In genomic region chr21:26743524-26743923, GRCh38 we compare ENCODE assay signal across 21 cellular contexts.
"Had no signal": no experiment of that assay in that cellular context is flagged by ENCODE, and none has a peak within 500 bp of the region (broad histone marks: within the 10 kb centered on the region; RNA-seq: fewer than 3 reads in every experiment).

No MANE protein-coding gene starts in this region.

- H3K4me3 ChIP-seq: adrenal gland, breast epithelium had no signal

- DNase-seq: activated CD4-positive, alpha-beta T cell treated with anti-CD3 and anti-CD28 coated beads for 48 hours; activated CD4-positive, alpha-beta T cell treated with anti-CD3 and anti-CD28 coated beads, Interleukin-2, amount 50 U/mL, for 4 hours; activated CD4-positive, CD25-positive, alpha-beta regulatory T cell treated with anti-CD3 and anti-CD28 coated beads, Interleukin-2, amount 50 U/mL, for 72 hours; activated CD8-positive, alpha-beta memory T cell treated with anti-CD3 and anti-CD28 coated beads, Interleukin-2, amount 50 U/mL, for 48 hours; activated CD8-positive, alpha-beta T cell treated with anti-CD3 and anti-CD28 coated beads, Interleukin-2, amount 10 ng/mL, durations not matched to agents 7 days and 5 days; activated naive CD4-positive, alpha-beta T cell treated with anti-CD3 and anti-CD28 coated beads, Interleukin-2, amount 50 U/mL, for 16 hours; activated naive CD8-positive, alpha-beta T cell treated with anti-CD3 and anti-CD28 coated beads, Interleukin-2, amount 10 ng/mL, durations not matched to agents 7 days and 5 days; activated T-cell treated with anti-CD3 and anti-CD28 coated beads, Interleukin-2, amount 50 U/mL, for 1 hour; adrenal gland; aorta; KG1; NCI-H1092; NCI-H1417; NCI-H1930; NCI-H2171; NCI-H2227 treated with DMSO at 0.1 percent for 48 hours; NCI-H446 treated with DMSO at 0.1 percent for 48 hours; NCI-H524 treated with DMSO at 0.1 percent for 48 hours; NCI-H748 treated with DMSO at 0.1 percent for 48 hours had no signal

- H3K9me3 ChIP-seq: adrenal gland, breast epithelium had no signal

- H3K27me3 ChIP-seq: adrenal gland, breast epithelium had no signal

- H3K36me3 ChIP-seq: adrenal gland, breast epithelium had no signal

- H3K27ac ChIP-seq: adrenal gland, breast epithelium had no signal

- H3K4me1 ChIP-seq: adrenal gland, breast epithelium had no signal

- ATAC-seq: activated CD8-positive, alpha-beta T cell treated with anti-CD3 and anti-CD28 coated beads, Interleukin-2, amount 10 ng/mL, durations not matched to agents 7 days and 5 days; WTC11 had no signal
